In the genomic region with DNA sequence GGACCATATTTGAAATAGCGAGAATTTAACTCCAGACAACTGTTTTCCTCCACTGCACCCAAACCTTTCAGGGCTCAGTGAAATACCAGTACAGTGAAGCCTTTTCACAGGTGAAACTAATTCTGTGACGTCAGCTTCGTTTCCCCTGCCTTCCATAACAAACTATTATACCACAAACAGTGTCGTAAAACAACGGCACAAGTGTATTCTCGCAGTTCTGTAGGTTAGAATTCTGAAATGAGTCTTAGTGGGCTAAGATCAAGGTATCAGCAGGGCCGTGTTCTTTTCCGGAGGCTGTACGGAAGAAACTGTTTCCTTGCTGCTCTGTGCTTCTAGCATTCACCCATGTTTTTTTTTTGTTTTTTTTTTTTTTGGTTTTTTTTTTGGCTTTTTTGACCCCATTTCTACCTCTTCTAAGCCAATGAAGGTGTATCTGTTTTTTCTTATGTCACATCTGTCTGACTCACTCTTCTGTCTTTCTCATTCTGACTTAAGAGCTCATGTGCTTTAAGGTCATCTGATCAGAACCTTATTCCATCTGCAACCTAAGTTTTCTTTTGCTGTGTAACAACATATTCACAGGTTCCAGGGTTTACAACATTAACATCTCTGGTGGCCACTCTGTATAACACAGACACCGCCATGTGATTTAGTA, we compare ENCODE assay signal across 21 cellular contexts. TPM values are rescaled to one million over a fixed set of nuclear protein-coding genes. Genes with fewer than 3 reads are reported as not detected.
A peak's percentile ranks its signal among the peaks of the same experiment; 100 is the strongest.
DNase-seq lines count a peak whose midpoint lies in the region; ATAC-seq and TF ChIP-seq lines count a peak whose summit lies in the region.
"Had no signal": no experiment of that assay in that cellular context is flagged by ENCODE, and none has a peak within 500 bp of the region (broad histone marks: within the 10 kb centered on the region; RNA-seq: fewer than 3 reads in every experiment).

No MANE protein-coding gene starts in this region.

- H3K4me1 ChIP-seq in foreskin keratinocyte = peaks cover 30% of the 10 kb centered on the region
- H3K4me1 ChIP-seq: Caco-2, Peyer's patch had no signal

- H3K27ac Mint-ChIP-seq in activated CD4-positive, alpha-beta T cell treated with anti-CD3 and anti-CD28 coated beads, Interleukin-2, amount 10 ng/mL, durations not matched to agents 7 days and 5 days = peak overlapping the region; percentile 25
- H3K27ac Mint-ChIP-seq in stimulated activated naive CD8-positive, alpha-beta T cell treated with anti-CD3 and anti-CD28 coated beads, Interleukin-15, amount 100 ng/mL, for 72 hours = no peak overlapping the region
- peak overlapping the region; percentile 89 for H3K27ac Mint-ChIP-seq in activated T-helper 17 cell treated with anti-CD3 and anti-CD28 coated beads, Interleukin-2, amount 50 U/mL, for 72 hours

- DNase-seq in activated CD4-positive, alpha-beta T cell treated with anti-CD3 and anti-CD28 coated beads, Interleukin-2, amount 10 ng/mL, durations not matched to agents 7 days and 5 days = no peak
- DNase-seq in activated CD4-positive, alpha-beta T cell treated with anti-CD3 and anti-CD28 coated beads for 4 hours = no peak
- DNase-seq in stimulated activated naive CD8-positive, alpha-beta T cell treated with anti-CD3 and anti-CD28 coated beads, Interleukin-15, amount 100 ng/mL, for 72 hours = no peak
- no peak for DNase-seq in stimulated activated naive CD8-positive, alpha-beta T cell treated with anti-CD3 and anti-CD28 coated beads, Interleukin-15, Interleukin-2, amounts not matched to agents 100 U/mL and 50 U/mL, for 24 hours
- DNase-seq in stimulated activated naive CD4-positive, alpha-beta T cell (lab: John Stamatoyannopoulos, UW) = no peak
- no peak for DNase-seq in foreskin keratinocyte
- DNase-seq: Caco-2, DMS 273 treated with DMSO at 0.1 percent for 48 hours, DND-41, HCEC 1CT, Kasumi-1, NCI-H1417, NCI-H1694 treated with DMSO at 0.1 percent for 48 hours, NCI-H2081 treated with DMSO at 0.1 percent for 48 hours, NCI-H2171 treated with DMSO at 0.1 percent for 48 hours, NCI-H446, NCI-H526, Peyer's patch had no signal

- peak; percentile 43 for ATAC-seq in stimulated activated naive CD8-positive, alpha-beta T cell treated with anti-CD3 and anti-CD28 coated beads, Interleukin-15, amount 100 ng/mL, for 72 hours
- ATAC-seq in stimulated activated naive CD8-positive, alpha-beta T cell treated with anti-CD3 and anti-CD28 coated beads, Interleukin-15, Interleukin-2, amounts not matched to agents 100 U/mL and 50 U/mL, for 24 hours = no peak
- ATAC-seq in activated T-helper 17 cell treated with anti-CD3 and anti-CD28 coated beads, Interleukin-2, amount 50 U/mL, for 72 hours (replicated peaks) = peak; percentile 91
- no peak for ATAC-seq in GM18502 (IDR thresholded peaks at IDR 0.05; ENCODE audit: poor library complexity, unreplicated experiment)
- no peak for ATAC-seq in foreskin keratinocyte

- no peak overlapping the region for H3K27ac ChIP-seq in foreskin keratinocyte
- H3K27ac ChIP-seq: C4-2B, Peyer's patch had no signal

- H3K36me3 Mint-ChIP-seq in activated CD4-positive, alpha-beta T cell treated with anti-CD3 and anti-CD28 coated beads, Interleukin-2, amount 10 ng/mL, durations not matched to agents 7 days and 5 days (ENCODE audit: low read depth) = peaks cover 1% of the 10 kb centered on the region
- H3K36me3 Mint-ChIP-seq in activated T-helper 17 cell treated with anti-CD3 and anti-CD28 coated beads, Interleukin-2, amount 50 U/mL, for 72 hours (ENCODE audit: low read depth) = peaks cover 41% of the 10 kb centered on the region

- no peak for TF ChIP-seq CTCF in foreskin keratinocyte (conservative IDR thresholded peaks at IDR 0.05)

- POLR2A ChIA-PET in activated CD4-positive, alpha-beta T cell treated with anti-CD3 and anti-CD28 coated beads, Interleukin-2, amount 10 ng/mL, durations not matched to agents 7 days and 5 days (lab: Charles Lee) = no interaction called here

- no peak overlapping the region for H3K4me3 Mint-ChIP-seq in activated CD4-positive, alpha-beta T cell treated with anti-CD3 and anti-CD28 coated beads, Interleukin-2, amount 10 ng/mL, durations not matched to agents 7 days and 5 days
- H3K4me3 Mint-ChIP-seq in stimulated activated naive CD8-positive, alpha-beta T cell treated with anti-CD3 and anti-CD28 coated beads, Interleukin-15, amount 100 ng/mL, for 72 hours = no peak overlapping the region
- peak overlapping the region; percentile 48 for H3K4me3 Mint-ChIP-seq in activated T-helper 17 cell treated with anti-CD3 and anti-CD28 coated beads, Interleukin-2, amount 50 U/mL, for 72 hours

- no peaks in the 10 kb centered on the region for H3K27me3 ChIP-seq in foreskin keratinocyte
- H3K27me3 ChIP-seq: Peyer's patch had no signal

- peaks cover 3% of the 10 kb centered on the region for H3K4me1 Mint-ChIP-seq in activated CD4-positive, alpha-beta T cell treated with anti-CD3 and anti-CD28 coated beads, Interleukin-2, amount 10 ng/mL, durations not matched to agents 7 days and 5 days
- H3K4me1 Mint-ChIP-seq in stimulated activated naive CD8-positive, alpha-beta T cell treated with anti-CD3 and anti-CD28 coated beads, Interleukin-15, amount 100 ng/mL, for 72 hours = no peaks in the 10 kb centered on the region
- peaks cover 13% of the 10 kb centered on the region for H3K4me1 Mint-ChIP-seq in activated T-helper 17 cell treated with anti-CD3 and anti-CD28 coated beads, Interleukin-2, amount 50 U/mL, for 72 hours

- CTCF ChIA-PET in activated CD4-positive, alpha-beta T cell treated with anti-CD3 and anti-CD28 coated beads, Interleukin-2, amount 10 ng/mL, durations not matched to agents 7 days and 5 days (lab: Charles Lee) = no interaction called here

- H3K9me3 Mint-ChIP-seq in activated CD4-positive, alpha-beta T cell treated with anti-CD3 and anti-CD28 coated beads, Interleukin-2, amount 10 ng/mL, durations not matched to agents 7 days and 5 days = no peaks in the 10 kb centered on the region
- no peaks in the 10 kb centered on the region for H3K9me3 Mint-ChIP-seq in stimulated activated naive CD8-positive, alpha-beta T cell treated with anti-CD3 and anti-CD28 coated beads, Interleukin-15, amount 100 ng/mL, for 72 hours
- H3K9me3 Mint-ChIP-seq in activated T-helper 17 cell treated with anti-CD3 and anti-CD28 coated beads, Interleukin-2, amount 50 U/mL, for 72 hours = no peaks in the 10 kb centered on the region

- H3K27me3 Mint-ChIP-seq in activated CD4-positive, alpha-beta T cell treated with anti-CD3 and anti-CD28 coated beads, Interleukin-2, amount 10 ng/mL, durations not matched to agents 7 days and 5 days = no peaks in the 10 kb centered on the region
- no peaks in the 10 kb centered on the region for H3K27me3 Mint-ChIP-seq in stimulated activated naive CD8-positive, alpha-beta T cell treated with anti-CD3 and anti-CD28 coated beads, Interleukin-15, amount 100 ng/mL, for 72 hours
- no peaks in the 10 kb centered on the region for H3K27me3 Mint-ChIP-seq in activated T-helper 17 cell treated with anti-CD3 and anti-CD28 coated beads, Interleukin-2, amount 50 U/mL, for 72 hours

RNA-seq across cellular contexts. Expression of gene ISOC1, which starts 20.1 kb away (rescaled TPM):
- 10 to 100 TPM; 15.0 to 16.8 TPM for total RNA-seq in activated CD4-positive, alpha-beta T cell treated with anti-CD3 and anti-CD28 coated beads, Interleukin-2, amount 10 ng/mL, durations not matched to agents 7 days and 5 days
- 10 to 100 TPM; 14.4 to 24.1 TPM for total RNA-seq in activated T-helper 17 cell treated with anti-CD3 and anti-CD28 coated beads, Interleukin-2, amount 50 U/mL, for 72 hours
- 21.7 and 25.7 TPM in 2 replicates for total RNA-seq in foreskin keratinocyte
- 15.1 and 18.9 TPM in 2 replicates for polyA plus RNA-seq in foreskin keratinocyte

Comparison
In these comparisons a context has a peak if more than half of its experiments do, and no peak if none do; other contexts are left out.
1. ATAC-seq: peak in stimulated activated naive CD8-positive, alpha-beta T cell treated with anti-CD3 and anti-CD28 coated beads, Interleukin-15, amount 100 ng/mL, for 72 hours (single experiment) and activated T-helper 17 cell treated with anti-CD3 and anti-CD28 coated beads, Interleukin-2, amount 50 U/mL, for 72 hours (single experiment); none in stimulated activated naive CD8-positive, alpha-beta T cell treated with anti-CD3 and anti-CD28 coated beads, Interleukin-15, Interleukin-2, amounts not matched to agents 100 U/mL and 50 U/mL, for 24 hours (single experiment), GM18502 (single experiment) and foreskin keratinocyte (single experiment).
2. H3K27ac Mint-ChIP-seq: peak in activated CD4-positive, alpha-beta T cell treated with anti-CD3 and anti-CD28 coated beads, Interleukin-2, amount 10 ng/mL, durations not matched to agents 7 days and 5 days (single experiment) and activated T-helper 17 cell treated with anti-CD3 and anti-CD28 coated beads, Interleukin-2, amount 50 U/mL, for 72 hours (single experiment); none in stimulated activated naive CD8-positive, alpha-beta T cell treated with anti-CD3 and anti-CD28 coated beads, Interleukin-15, amount 100 ng/mL, for 72 hours (0 of 2).